9 cellular contexts compared by ENCODE assay signal in the genomic region with DNA sequence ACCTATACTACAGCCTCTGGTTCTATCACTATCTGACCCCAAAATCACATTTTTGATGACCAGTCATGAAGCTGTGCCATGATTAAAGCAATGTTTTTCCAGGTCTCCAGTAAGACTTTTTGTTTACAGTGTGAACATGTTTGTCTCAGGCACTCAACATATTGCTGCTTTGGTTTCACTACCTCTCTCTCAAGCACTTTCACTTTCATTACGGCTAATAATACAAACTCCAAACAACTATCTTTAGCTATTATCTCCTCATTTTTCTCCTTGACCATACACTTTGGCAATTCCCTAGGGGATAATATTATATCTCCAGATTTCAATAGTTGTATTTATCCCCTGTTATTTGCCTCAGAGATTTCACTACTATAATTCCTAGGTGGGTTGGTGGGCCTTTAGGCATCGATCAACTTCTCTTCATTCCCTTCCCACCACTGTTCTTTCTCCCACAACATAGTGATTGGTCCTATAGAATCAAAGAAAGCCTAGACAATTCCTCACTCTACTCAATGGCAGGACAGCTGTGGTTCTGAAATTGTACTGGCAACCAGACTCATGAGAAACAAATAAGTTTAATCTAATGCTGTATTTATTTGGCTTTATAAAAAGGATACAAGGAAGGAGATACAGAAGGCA.
A peak's percentile ranks its signal among the peaks of the same experiment; 100 is the strongest.
DNase-seq lines count a peak whose midpoint lies in the region; ATAC-seq and TF ChIP-seq lines count a peak whose summit lies in the region.
"Had no signal": no experiment of that assay in that cellular context is flagged by ENCODE, and none has a peak within 500 bp of the region (broad histone marks: within the 10 kb centered on the region; RNA-seq: fewer than 3 reads in every experiment).

No MANE protein-coding gene starts in this region.

- no peak overlapping the region for H3K27ac Mint-ChIP-seq in activated CD8-positive, alpha-beta memory T cell treated with anti-CD3 and anti-CD28 coated beads, Interleukin-2, amount 10 ng/mL, durations not matched to agents 7 days and 5 days

- no peaks in the 10 kb centered on the region for H3K4me1 Mint-ChIP-seq in activated CD8-positive, alpha-beta memory T cell treated with anti-CD3 and anti-CD28 coated beads, Interleukin-2, amount 10 ng/mL, durations not matched to agents 7 days and 5 days

- peaks cover 3% of the 10 kb centered on the region for H3K9me3 Mint-ChIP-seq in activated CD8-positive, alpha-beta memory T cell treated with anti-CD3 and anti-CD28 coated beads, Interleukin-2, amount 10 ng/mL, durations not matched to agents 7 days and 5 days (ENCODE audit: low read depth)

- CTCF ChIA-PET in activated CD8-positive, alpha-beta memory T cell treated with anti-CD3 and anti-CD28 coated beads, Interleukin-2, amount 10 ng/mL, durations not matched to agents 7 days and 5 days (lab: Charles Lee) = no interaction called here

- TF ChIP-seq CTCF in fibroblast of pulmonary artery (IDR thresholded peaks at IDR 0.05; ENCODE audit: low read length, missing control alignments) (no peak), WERI-Rb-1 (IDR thresholded peaks at IDR 0.05; ENCODE audit: low read depth, low read length) (no peak)

- no peak overlapping the region for H3K27ac ChIP-seq in WERI-Rb-1
- H3K27ac ChIP-seq: SJSA1 had no signal

- DNase-seq in KBM-7 (peak; percentile 5), fibroblast of pulmonary artery (ENCODE audit: low read depth) (peak; percentile 1), WERI-Rb-1 (no peak), hepatic stellate cell (ENCODE audit: low spot score) (no peak), NCI-H1930 (lab: John Stamatoyannopoulos, UW) (no peak)
- no peak for DNase-seq in activated CD8-positive, alpha-beta memory T cell treated with anti-CD3 and anti-CD28 coated beads, Interleukin-2, amount 10 ng/mL, durations not matched to agents 7 days and 5 days

- H3K27me3 ChIP-seq in WERI-Rb-1 (ENCODE audit: insufficient read depth, low read depth, severe bottlenecking) = no peaks in the 10 kb centered on the region
- H3K27me3 ChIP-seq: SJSA1 had no signal

- H3K36me3 Mint-ChIP-seq in activated CD8-positive, alpha-beta memory T cell treated with anti-CD3 and anti-CD28 coated beads, Interleukin-2, amount 10 ng/mL, durations not matched to agents 7 days and 5 days = no peaks in the 10 kb centered on the region

- no peaks in the 10 kb centered on the region for H3K36me3 ChIP-seq in WERI-Rb-1
- H3K36me3 ChIP-seq: SJSA1 had no signal

- H3K4me3 ChIP-seq in fibroblast of pulmonary artery (replicated peaks; ENCODE audit: low read depth, low read length) = peak overlapping the region; percentile 17
- no peak overlapping the region for H3K4me3 ChIP-seq in WERI-Rb-1 (ENCODE audit: low read depth, low read length)
- H3K4me3 ChIP-seq: SJSA1 had no signal

- in situ Hi-C loops in KBM-7 (cut with MboI; ENCODE audit: low pct_unique_long_range_greater_than_20kb, low sequenced_read_pairs) = no loop called here

- H3K27me3 Mint-ChIP-seq in activated CD8-positive, alpha-beta memory T cell treated with anti-CD3 and anti-CD28 coated beads, Interleukin-2, amount 10 ng/mL, durations not matched to agents 7 days and 5 days = no peaks in the 10 kb centered on the region

- no peaks in the 10 kb centered on the region for H3K9me3 ChIP-seq in WERI-Rb-1 (ENCODE audit: severe bottlenecking)
- H3K9me3 ChIP-seq: SJSA1 had no signal

- no peak overlapping the region for H3K4me3 Mint-ChIP-seq in activated CD8-positive, alpha-beta memory T cell treated with anti-CD3 and anti-CD28 coated beads, Interleukin-2, amount 10 ng/mL, durations not matched to agents 7 days and 5 days

- peak; percentile 90 for ATAC-seq in GM18502 (IDR thresholded peaks at IDR 0.05; ENCODE audit: poor library complexity, unreplicated experiment)
- ATAC-seq in GM21528 (IDR thresholded peaks at IDR 0.05; ENCODE audit: low FRiP score, unreplicated experiment) = peak; percentile 87
- no peak for ATAC-seq in activated CD8-positive, alpha-beta memory T cell treated with anti-CD3 and anti-CD28 coated beads, Interleukin-2, amount 10 ng/mL, durations not matched to agents 7 days and 5 days

Comparison
In these comparisons a context has a peak if more than half of its experiments do, and no peak if none do; other contexts are left out.
1. DNase-seq: peak in KBM-7 (single experiment) and fibroblast of pulmonary artery (single experiment); none in WERI-Rb-1 (single experiment), hepatic stellate cell (single experiment), activated CD8-positive, alpha-beta memory T cell treated with anti-CD3 and anti-CD28 coated beads, Interleukin-2, amount 10 ng/mL, durations not matched to agents 7 days and 5 days (single experiment) and NCI-H1930 (0 of 2).